In genomic region chr2:54903736-54904554, GRCh38 we compare ENCODE assay signal across 9 cellular contexts.
DNase-seq lines count a peak whose midpoint lies in the region; ATAC-seq and FAIRE-seq lines count a peak whose summit lies in the region.
"Had no signal": no experiment of that assay in that cellular context is flagged by ENCODE, and none has a peak within 500 bp of the region (broad histone marks: within the 10 kb centered on the region; RNA-seq: fewer than 3 reads in every experiment).

No MANE protein-coding gene starts in this region.

- no peaks in the 10 kb centered on the region for H3K27me3 Mint-ChIP-seq in activated T-helper 17 cell treated with anti-CD3 and anti-CD28 coated beads, Interleukin-2, amount 50 U/mL, for 72 hours
- H3K27me3 Mint-ChIP-seq: IgD-negative memory B cell had no signal

- peak overlapping the region; percentile 11 for H3K4me3 Mint-ChIP-seq in activated T-helper 17 cell treated with anti-CD3 and anti-CD28 coated beads, Interleukin-2, amount 50 U/mL, for 72 hours
- H3K4me3 Mint-ChIP-seq: IgD-negative memory B cell had no signal

- no peaks in the 10 kb centered on the region for H3K9me3 Mint-ChIP-seq in activated T-helper 17 cell treated with anti-CD3 and anti-CD28 coated beads, Interleukin-2, amount 50 U/mL, for 72 hours
- H3K9me3 Mint-ChIP-seq: IgD-negative memory B cell had no signal

- H3K4me1 Mint-ChIP-seq in activated T-helper 17 cell treated with anti-CD3 and anti-CD28 coated beads, Interleukin-2, amount 50 U/mL, for 72 hours: peaks cover 8% of the 10 kb centered on the region
- H3K4me1 Mint-ChIP-seq: IgD-negative memory B cell had no signal

- peak overlapping the region; percentile 61 for H3K27ac Mint-ChIP-seq in activated T-helper 17 cell treated with anti-CD3 and anti-CD28 coated beads, Interleukin-2, amount 50 U/mL, for 72 hours

- no peaks in the 10 kb centered on the region for H3K36me3 Mint-ChIP-seq in activated T-helper 17 cell treated with anti-CD3 and anti-CD28 coated beads, Interleukin-2, amount 50 U/mL, for 72 hours (ENCODE audit: low read depth)

- peak; percentile 100 for ATAC-seq in activated T-helper 17 cell treated with anti-CD3 and anti-CD28 coated beads, Interleukin-2, amount 50 U/mL, for 72 hours (replicated peaks)
- ATAC-seq in GM19023 (IDR thresholded peaks at IDR 0.05; ENCODE audit: unreplicated experiment) (no peak), HG03571 (IDR thresholded peaks at IDR 0.05; ENCODE audit: unreplicated experiment) (no peak)

- FAIRE-seq in RCC 7860 (lab: Jason Lieb, UNC): peak; percentile 99

- peak; percentile 64 for DNase-seq in GDM1 (lab: John Stamatoyannopoulos, UW)
- DNase-seq in RCC 7860 (ENCODE audit: low spot score): peak; percentile 99
- peak; percentile 33 for DNase-seq in iPS-NIHi11 (ENCODE audit: low spot score)
- DNase-seq in stimulated activated CD8-positive, alpha-beta memory T cell treated with anti-CD3 and anti-CD28 coated beads, Interleukin-12 subunit alpha, Interleukin-12 subunit beta, amount 100 ng/mL, for 1 hour (ENCODE audit: low read depth): peak; percentile 40
- no peak for DNase-seq in NCI-H1436 treated with DMSO at 0.1 percent for 48 hours (lab: John Stamatoyannopoulos, UW)
